In the genomic region with DNA sequence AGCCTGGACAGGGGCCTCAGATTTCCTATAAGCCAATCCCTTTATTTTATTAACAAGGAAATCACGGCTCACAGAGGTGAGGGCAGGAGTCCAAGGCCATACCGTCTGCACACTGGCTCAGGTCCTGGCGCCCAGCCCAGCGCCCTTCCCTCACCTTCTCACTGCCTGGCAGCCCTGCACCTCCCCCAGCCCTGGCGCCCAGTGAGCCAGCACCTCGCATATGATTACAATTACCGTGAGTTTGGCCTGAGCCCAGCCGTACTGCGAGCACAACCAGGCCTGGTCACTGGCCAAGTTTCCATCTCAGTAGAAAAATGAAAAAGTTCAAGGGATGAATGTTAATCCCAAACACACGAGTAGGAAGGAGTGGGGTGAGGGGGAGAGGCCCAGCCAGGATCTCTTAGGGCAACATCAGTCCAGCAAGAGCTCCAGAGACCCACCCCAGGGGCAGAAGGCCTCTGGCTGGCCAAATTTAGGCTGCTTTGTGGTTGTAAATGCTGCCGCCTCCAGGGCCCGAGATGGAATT, we compare ENCODE assay signal across 8 cellular contexts.
DNase-seq lines count a peak whose midpoint lies in the region; ATAC-seq and TF ChIP-seq lines count a peak whose summit lies in the region.

No MANE protein-coding gene starts in this region.

- TF ChIP-seq POLR2A in esophagus muscularis mucosa (IDR thresholded peaks at IDR 0.05; ENCODE audit: low read depth), result no peak

- CTCF ChIA-PET in Calu3 (lab: Charles Lee), result no interaction called here

- no peaks in the 10 kb centered on the region for H3K79me2 ChIP-seq in osteoblast (ENCODE audit: insufficient read depth, low read length)

- H3K4me3 Mint-ChIP-seq in Calu3 (ENCODE audit: low read depth, unreplicated experiment), result no peak overlapping the region

- WGBS in esophagus muscularis mucosa, result 13% methylated on average over 6 of the region's 12 CpGs

- peaks cover 9% of the 10 kb centered on the region for H3K27me3 Mint-ChIP-seq in Calu3 (ENCODE audit: unreplicated experiment)

- H3K27ac ChIP-seq in esophagus muscularis mucosa (replicated peaks in 1 of 4) (peak overlapping the region; percentile 87 to 95 (median 92)), osteoblast (ENCODE audit: low read depth, low read length) (peak overlapping the region; percentile 97)

- no peaks in the 10 kb centered on the region for H3K36me3 ChIP-seq in esophagus muscularis mucosa
- H3K36me3 ChIP-seq in osteoblast (ENCODE audit: insufficient read depth, low read length), result no peaks in the 10 kb centered on the region

- peaks cover 54% of the 10 kb centered on the region for H3K4me1 Mint-ChIP-seq in Calu3 (ENCODE audit: low read depth, unreplicated experiment)

- H2AFZ ChIP-seq in osteoblast (ENCODE audit: low read length), result no peak overlapping the region

- H3K4me1 ChIP-seq in esophagus muscularis mucosa (peaks cover 59 to 88% (median 82%) of the 10 kb centered on the region in 4 donors), osteoblast (ENCODE audit: insufficient read depth, low read length) (peaks cover 53% of the 10 kb centered on the region)

- TF ChIP-seq CTCF in Calu3 (IDR thresholded peaks at IDR 0.05; ENCODE audit: unreplicated experiment) (no peak), esophagus muscularis mucosa (IDR thresholded peaks at IDR 0.05) (no peak), osteoblast (IDR thresholded peaks at IDR 0.05; ENCODE audit: extremely low read depth, low read depth, low read length) (no peak)

- DNase-seq in Calu3 (peak; percentile 92), NCI-H82 (lab: John Stamatoyannopoulos, UW) (peak; percentile 70), esophagus muscularis mucosa (ENCODE audit: extremely low spot score) (peak; percentile 97), osteoblast (ENCODE audit: insufficient read length, low spot score, missing footprints) (peak; percentile 91), T-helper 2 cell (no peak), T1000 (lab: John Stamatoyannopoulos, UW) (no peak)
- DNase-seq in activated CD4-positive, alpha-beta T cell treated with anti-CD3 and anti-CD28 coated beads for 4 hours, result no peak

- no peaks in the 10 kb centered on the region for H3K9me3 ChIP-seq in esophagus muscularis mucosa
- H3K9me3 ChIP-seq in osteoblast (ENCODE audit: low read depth, low read length), result no peaks in the 10 kb centered on the region

- ATAC-seq in HG02840 (IDR thresholded peaks at IDR 0.05; ENCODE audit: low FRiP score, unreplicated experiment), result no peak

- peaks cover 8% of the 10 kb centered on the region for H3K36me3 Mint-ChIP-seq in Calu3 (ENCODE audit: insufficient read depth, unreplicated experiment)

- intact Hi-C loops in Calu3 (cut with micrococcal nuclease; ENCODE audit: unreplicated experiment), result loop anchor here (5.0 kb wide), 1 partner anchor 45 kb away; no protein-coding TSS in a partner anchor
- intact Hi-C loops in esophagus muscularis mucosa (cut with DNase I), result no loop called here

- peak overlapping the region; percentile 39 for H3K4me2 ChIP-seq in osteoblast (ENCODE audit: insufficient read depth, low read length)

- peak; percentile 79 for TF ChIP-seq EP300 in esophagus muscularis mucosa (IDR thresholded peaks at IDR 0.05)

- H3K4me3 ChIP-seq in esophagus muscularis mucosa (no peak overlapping the region), osteoblast (ENCODE audit: insufficient read depth, low read length) (no peak overlapping the region)

- H3K9me3 Mint-ChIP-seq in Calu3 (ENCODE audit: low read depth, unreplicated experiment), result no peaks in the 10 kb centered on the region

- no peak overlapping the region for H3K27ac Mint-ChIP-seq in Calu3 (ENCODE audit: unreplicated experiment)

- no peaks in the 10 kb centered on the region for H3K27me3 ChIP-seq in esophagus muscularis mucosa
- H3K27me3 ChIP-seq in osteoblast (ENCODE audit: insufficient read depth, low read length), result no peaks in the 10 kb centered on the region

- no TSS peak for BruUV-seq in Calu3 (replicated peaks; lab: Mats Ljungman, UMichigan)

- no peaks in the 10 kb centered on the region for H4K20me1 ChIP-seq in osteoblast (ENCODE audit: insufficient read depth, low read length)

Comparison
In these comparisons a context has a peak if more than half of its experiments do, and no peak if none do; other contexts are left out.
1. DNase-seq: peak in Calu3 (single experiment), NCI-H82 (single experiment), esophagus muscularis mucosa (single experiment) and osteoblast (single experiment); none in T-helper 2 cell (0 of 5), activated CD4-positive, alpha-beta T cell treated with anti-CD3 and anti-CD28 coated beads for 4 hours (0 of 2) and T1000 (single experiment).